14 cellular contexts compared by ENCODE assay signal in genomic region chr3:40464339-40465110, GRCh38. TPM values are rescaled to one million over a fixed set of nuclear protein-coding genes. Genes with fewer than 3 reads are reported as not detected.
DNase-seq lines count a peak whose midpoint lies in the region; ATAC-seq, FAIRE-seq and TF ChIP-seq lines count a peak whose summit lies in the region.
"Had no signal": no experiment of that assay in that cellular context is flagged by ENCODE, and none has a peak within 500 bp of the region (broad histone marks: within the 10 kb centered on the region; RNA-seq: fewer than 3 reads in every experiment).

No MANE protein-coding gene starts in this region.

- peak; percentile 11 for FAIRE-seq in G401.6 (lab: Jason Lieb, UNC)
- FAIRE-seq: endothelial cell of umbilical vein had no signal

- TF ChIP-seq CTCF in 22Rv1 (IDR thresholded peaks at IDR 0.05) (no peak), PC-9 (conservative IDR thresholded peaks at IDR 0.05) (no peak)

- H3K4me1 ChIP-seq in effector memory CD4-positive, alpha-beta T cell (ENCODE audit: control insufficient read depth, insufficient read depth, low read length, poor library complexity, severe bottlenecking), result peaks cover 14% of the 10 kb centered on the region
- peaks cover 9% of the 10 kb centered on the region for H3K4me1 ChIP-seq in HAP-1
- H3K4me1 ChIP-seq in PC-9 (replicated peaks; ENCODE audit: insufficient read depth), result no peaks in the 10 kb centered on the region
- H3K4me1 ChIP-seq: parathyroid adenoma had no signal

- H3K79me2 ChIP-seq in PC-9 (ENCODE audit: low read depth), result peaks cover 19% of the 10 kb centered on the region
- H3K79me2 ChIP-seq: parathyroid adenoma had no signal

- peaks cover 34% of the 10 kb centered on the region for H4K20me1 ChIP-seq in PC-9 (ENCODE audit: insufficient read depth)

- no peaks in the 10 kb centered on the region for H3K9me3 ChIP-seq in effector memory CD4-positive, alpha-beta T cell (ENCODE audit: control insufficient read depth, low read length)
- no peaks in the 10 kb centered on the region for H3K9me3 ChIP-seq in HAP-1
- no peaks in the 10 kb centered on the region for H3K9me3 ChIP-seq in PC-9 (ENCODE audit: insufficient read depth, low read depth)

- peaks cover 33% of the 10 kb centered on the region for H3K36me3 ChIP-seq in effector memory CD4-positive, alpha-beta T cell (ENCODE audit: control insufficient read depth, insufficient read depth, low read length)
- H3K36me3 ChIP-seq in HAP-1 (replicated peaks), result peaks cover 76% of the 10 kb centered on the region
- peaks cover 29% of the 10 kb centered on the region for H3K36me3 ChIP-seq in PC-9 (ENCODE audit: low read depth)

- no peak for ATAC-seq in GM18511 (IDR thresholded peaks at IDR 0.05; ENCODE audit: unreplicated experiment)

- H3K4me3 ChIP-seq in effector memory CD4-positive, alpha-beta T cell (ENCODE audit: insufficient read depth, low read depth, low read length, poor library complexity, severe bottlenecking), result no peak overlapping the region
- H3K4me3 ChIP-seq in HAP-1 (no peak overlapping the region), PC-9 (no peak overlapping the region)
- H3K4me3 ChIP-seq: lung had no signal

- H3K9me2 ChIP-seq in PC-9 (ENCODE audit: insufficient read depth), result no peaks in the 10 kb centered on the region

- H3K27me3 ChIP-seq in effector memory CD4-positive, alpha-beta T cell (replicated peaks; ENCODE audit: control insufficient read depth, insufficient read depth, low read length, poor library complexity, severe bottlenecking), result no peaks in the 10 kb centered on the region
- H3K27me3 ChIP-seq in HAP-1 (ENCODE audit: low read depth) (no peaks in the 10 kb centered on the region), PC-9 (ENCODE audit: insufficient read depth, low read depth) (no peaks in the 10 kb centered on the region)
- H3K27me3 ChIP-seq: brain microvascular endothelial cell had no signal

- in situ Hi-C loops in HAP-1 (cut with MboI; ENCODE audit: low sequenced_read_pairs), result no loop called here

- intact Hi-C loops in PC-9 (cut with micrococcal nuclease; ENCODE audit: unreplicated experiment), result no loop called here

- no peak overlapping the region for H2AFZ ChIP-seq in PC-9
- H2AFZ ChIP-seq: parathyroid adenoma had no signal

- DNase-seq in T-helper 22 cell (ENCODE audit: low read depth) (peak; percentile 12), HAP-1 (ENCODE audit: low spot score in 2 of 2) (no peak), PC-9 (no peak), OCI-M2 (lab: John Stamatoyannopoulos, UW; ENCODE audit: unreplicated experiment) (no peak)
- peak in 2 of 3 donors; percentile 9 to 30 for DNase-seq in effector memory CD4-positive, alpha-beta T cell
- DNase-seq: brain microvascular endothelial cell, GF-D8, NCI-H748 treated with DMSO at 0.1 percent for 48 hours had no signal

- no TSS peak for BruUV-seq in PC-9 (replicated peaks; lab: Mats Ljungman, UMichigan)

- peaks cover 78% of the 10 kb centered on the region for H3F3A ChIP-seq in PC-9 (ENCODE audit: insufficient read depth, low read depth)

- no peak overlapping the region for H3K4me2 ChIP-seq in PC-9

- H3K27ac ChIP-seq in 22Rv1 (peak overlapping the region; percentile 12; the same call in 1 of the 2 replicates), PC-9 (no peak overlapping the region)
- H3K27ac ChIP-seq in effector memory CD4-positive, alpha-beta T cell (ENCODE audit: insufficient read depth, low read length, poor library complexity, severe bottlenecking), result peak overlapping the region; percentile 13
- H3K27ac ChIP-seq: brain microvascular endothelial cell, parathyroid adenoma had no signal

- CTCF ChIA-PET in PC-9 (lab: Charles Lee), result no interaction called here

- POLR2A ChIA-PET in PC-9 (lab: Charles Lee; ENCODE audit: unreplicated experiment), result no interaction called here

RNA-seq across cellular contexts. Expression of gene RPL14, which starts 7.4 kb away (rescaled TPM):
- 1,756 and 2,201 TPM in 2 replicates for total RNA-seq in PC-9 (2021)

RNA-seq across cellular contexts. Expression of gene ZNF619, which starts 12.4 kb away (rescaled TPM):
- total RNA-seq in PC-9 (2021), result 5.1 and 6.9 TPM in 2 replicates

RNA-seq across cellular contexts. Expression of gene ZNF620, which starts 41.3 kb away (rescaled TPM):
- total RNA-seq in PC-9 (2021), result 4.1 and 4.7 TPM in 2 replicates

Comparison
In these comparisons a context has a peak if more than half of its experiments do, and no peak if none do; other contexts are left out.
1. DNase-seq: peak in T-helper 22 cell (single experiment) and effector memory CD4-positive, alpha-beta T cell (2 of 3); none in HAP-1 (0 of 2), PC-9 (0 of 2) and OCI-M2 (single experiment).